28 cellular contexts compared by ENCODE assay signal in the genomic region with DNA sequence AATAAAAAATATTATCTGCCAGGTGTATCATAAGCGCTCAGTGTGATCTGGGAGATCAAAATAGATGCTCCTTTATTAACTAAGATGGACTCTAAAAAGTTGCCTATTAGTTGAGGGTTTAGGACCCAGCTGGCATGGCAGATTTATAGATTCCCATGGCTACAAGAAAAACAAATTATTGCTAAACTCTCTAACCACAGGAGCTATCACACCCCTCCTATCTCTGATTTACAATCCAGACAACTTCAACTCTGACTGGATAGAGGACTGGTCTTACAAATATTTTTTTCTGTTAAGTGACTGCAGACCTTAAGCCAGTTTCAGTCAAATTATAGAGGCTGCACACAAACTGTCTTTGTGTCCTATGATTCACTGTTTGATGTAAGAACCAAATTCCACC. TPM values are rescaled to one million over a fixed set of nuclear protein-coding genes. Genes with fewer than 3 reads are reported as not detected.
DNase-seq lines count a peak whose midpoint lies in the region; TF ChIP-seq lines count a peak whose summit lies in the region.
"Had no signal": no experiment of that assay in that cellular context is flagged by ENCODE, and none has a peak within 500 bp of the region (broad histone marks: within the 10 kb centered on the region; RNA-seq: fewer than 3 reads in every experiment).

No MANE protein-coding gene starts in this region.

- H3K4me3 ChIP-seq in AG10803 (ENCODE audit: low read length), result no peak overlapping the region
- H3K4me3 ChIP-seq in adipocyte (ENCODE audit: low read length), result no peak overlapping the region
- no peak overlapping the region for H3K4me3 ChIP-seq in fibroblast of villous mesenchyme (ENCODE audit: low read depth, low read length)
- H3K4me3 ChIP-seq: body of pancreas, dorsolateral prefrontal cortex, esophagus muscularis mucosa, GM23338, K562, SK-N-MC had no signal

- H3K36me3 ChIP-seq in adipocyte (ENCODE audit: control insufficient read depth, insufficient read depth, low read length, severe bottlenecking), result no peaks in the 10 kb centered on the region
- H3K36me3 ChIP-seq: esophagus muscularis mucosa had no signal

- no peaks in the 10 kb centered on the region for H3K9me3 ChIP-seq in adipocyte (ENCODE audit: control insufficient read depth, low read length)
- H3K9me3 ChIP-seq: body of pancreas had no signal

- no peak overlapping the region for H3K9ac ChIP-seq in adipocyte (ENCODE audit: low read length)

- no peaks in the 10 kb centered on the region for H3K27me3 ChIP-seq in adipocyte (replicated peaks; ENCODE audit: control insufficient read depth, insufficient read depth, low read length)
- H3K27me3 ChIP-seq: body of pancreas, dorsolateral prefrontal cortex, esophagus muscularis mucosa had no signal

- peaks cover 3% of the 10 kb centered on the region for H3K4me1 ChIP-seq in adipocyte (ENCODE audit: control insufficient read depth, insufficient read depth, low read length)
- H3K4me1 ChIP-seq: body of pancreas, esophagus muscularis mucosa had no signal

- DNase-seq in AG10803 (ENCODE audit: low read depth), result peak; percentile 72
- DNase-seq in MV-4-11 (lab: John Stamatoyannopoulos, UW), result peak; percentile 83
- peak; percentile 22 for DNase-seq in adipocyte (ENCODE audit: low read depth)
- DNase-seq in fibroblast of villous mesenchyme (ENCODE audit: low read depth), result peak; percentile 59
- no peak for DNase-seq in NCI-H748 (lab: John Stamatoyannopoulos, UW; ENCODE audit: unreplicated experiment)
- DNase-seq in COLO829 (ENCODE audit: low spot score), result no peak
- DNase-seq in NCI-H2227 treated with DMSO at 0.1 percent for 48 hours (lab: John Stamatoyannopoulos, UW), result no peak
- no peak for DNase-seq in HCEC 1CT
- DNase-seq: 8988T; activated CD4-positive, alpha-beta memory T cell treated with anti-CD3 and anti-CD28 coated beads, Interleukin-2, amount 10 ng/mL, durations not matched to agents 7 days and 5 days; activated CD4-positive, alpha-beta T cell treated with anti-CD3 and anti-CD28 coated beads for 1 hour; activated CD8-positive, alpha-beta memory T cell treated with anti-CD3 and anti-CD28 coated beads, Interleukin-2, amount 50 U/mL, for 4 hours; activated naive CD4-positive, alpha-beta T cell treated with Interleukin-2 at 50 U/mL for 16 hours; body of pancreas; CD4-positive, CD25-positive, alpha-beta regulatory T cell; DMS79 treated with DMSO at 0.1 percent for 48 hours; dorsolateral prefrontal cortex; HFFc6; hippocampal formation; NCI-H1436; NCI-H2081; NCI-H345; NCI-H748 treated with DMSO at 0.1 percent for 48 hours; T-helper 2 cell had no signal

- no peak for TF ChIP-seq CTCF in AG10803 (conservative IDR thresholded peaks at IDR 0.05; ENCODE audit: low read length)
- TF ChIP-seq CTCF in fibroblast of villous mesenchyme (IDR thresholded peaks at IDR 0.05; ENCODE audit: insufficient read depth, low read depth, low read length), result no peak

RNA-seq across cellular contexts. Expression of a gene that starts 45.4 kb away (rescaled TPM):
- 84.6 and 99.5 TPM in 2 replicates for total RNA-seq in fibroblast of villous mesenchyme

Comparison
In these comparisons a context has a peak if more than half of its experiments do, and no peak if none do; other contexts are left out.
1. DNase-seq: peak in AG10803 (single experiment), MV-4-11 (single experiment), adipocyte (single experiment) and fibroblast of villous mesenchyme (single experiment); none in NCI-H748 (single experiment), COLO829 (single experiment), NCI-H2227 treated with DMSO at 0.1 percent for 48 hours (single experiment) and HCEC 1CT (single experiment).